Comparison of ENCODE assay signal across 1 cellular context in the genomic region with DNA sequence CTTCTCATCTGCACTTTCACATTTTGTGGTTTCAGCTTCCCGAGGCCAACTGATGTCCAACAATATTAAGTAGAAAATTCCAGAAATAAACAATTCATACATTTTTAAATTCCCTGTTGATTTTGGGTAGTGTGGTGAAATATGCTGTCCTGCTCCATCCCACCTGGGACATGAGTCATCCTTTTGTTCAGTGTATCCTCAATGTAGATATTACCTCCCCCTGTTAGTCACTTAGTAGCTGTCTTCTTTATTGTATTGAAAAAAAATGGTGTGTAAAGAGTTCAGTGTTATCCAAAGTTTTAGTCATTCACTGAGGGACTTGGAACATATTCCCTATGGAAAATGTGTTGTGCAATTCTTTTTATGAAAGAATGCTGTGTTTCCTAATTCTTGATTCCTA.
TF ChIP-seq lines count a peak whose summit lies in the region.

No MANE protein-coding gene starts in this region.

TF ChIP-seq in GM23338, 12 proteins besides CTCF, POLR2A, EP300 and RAD21 (continued from another document):
- TF ChIP-seq, protein P1, sequence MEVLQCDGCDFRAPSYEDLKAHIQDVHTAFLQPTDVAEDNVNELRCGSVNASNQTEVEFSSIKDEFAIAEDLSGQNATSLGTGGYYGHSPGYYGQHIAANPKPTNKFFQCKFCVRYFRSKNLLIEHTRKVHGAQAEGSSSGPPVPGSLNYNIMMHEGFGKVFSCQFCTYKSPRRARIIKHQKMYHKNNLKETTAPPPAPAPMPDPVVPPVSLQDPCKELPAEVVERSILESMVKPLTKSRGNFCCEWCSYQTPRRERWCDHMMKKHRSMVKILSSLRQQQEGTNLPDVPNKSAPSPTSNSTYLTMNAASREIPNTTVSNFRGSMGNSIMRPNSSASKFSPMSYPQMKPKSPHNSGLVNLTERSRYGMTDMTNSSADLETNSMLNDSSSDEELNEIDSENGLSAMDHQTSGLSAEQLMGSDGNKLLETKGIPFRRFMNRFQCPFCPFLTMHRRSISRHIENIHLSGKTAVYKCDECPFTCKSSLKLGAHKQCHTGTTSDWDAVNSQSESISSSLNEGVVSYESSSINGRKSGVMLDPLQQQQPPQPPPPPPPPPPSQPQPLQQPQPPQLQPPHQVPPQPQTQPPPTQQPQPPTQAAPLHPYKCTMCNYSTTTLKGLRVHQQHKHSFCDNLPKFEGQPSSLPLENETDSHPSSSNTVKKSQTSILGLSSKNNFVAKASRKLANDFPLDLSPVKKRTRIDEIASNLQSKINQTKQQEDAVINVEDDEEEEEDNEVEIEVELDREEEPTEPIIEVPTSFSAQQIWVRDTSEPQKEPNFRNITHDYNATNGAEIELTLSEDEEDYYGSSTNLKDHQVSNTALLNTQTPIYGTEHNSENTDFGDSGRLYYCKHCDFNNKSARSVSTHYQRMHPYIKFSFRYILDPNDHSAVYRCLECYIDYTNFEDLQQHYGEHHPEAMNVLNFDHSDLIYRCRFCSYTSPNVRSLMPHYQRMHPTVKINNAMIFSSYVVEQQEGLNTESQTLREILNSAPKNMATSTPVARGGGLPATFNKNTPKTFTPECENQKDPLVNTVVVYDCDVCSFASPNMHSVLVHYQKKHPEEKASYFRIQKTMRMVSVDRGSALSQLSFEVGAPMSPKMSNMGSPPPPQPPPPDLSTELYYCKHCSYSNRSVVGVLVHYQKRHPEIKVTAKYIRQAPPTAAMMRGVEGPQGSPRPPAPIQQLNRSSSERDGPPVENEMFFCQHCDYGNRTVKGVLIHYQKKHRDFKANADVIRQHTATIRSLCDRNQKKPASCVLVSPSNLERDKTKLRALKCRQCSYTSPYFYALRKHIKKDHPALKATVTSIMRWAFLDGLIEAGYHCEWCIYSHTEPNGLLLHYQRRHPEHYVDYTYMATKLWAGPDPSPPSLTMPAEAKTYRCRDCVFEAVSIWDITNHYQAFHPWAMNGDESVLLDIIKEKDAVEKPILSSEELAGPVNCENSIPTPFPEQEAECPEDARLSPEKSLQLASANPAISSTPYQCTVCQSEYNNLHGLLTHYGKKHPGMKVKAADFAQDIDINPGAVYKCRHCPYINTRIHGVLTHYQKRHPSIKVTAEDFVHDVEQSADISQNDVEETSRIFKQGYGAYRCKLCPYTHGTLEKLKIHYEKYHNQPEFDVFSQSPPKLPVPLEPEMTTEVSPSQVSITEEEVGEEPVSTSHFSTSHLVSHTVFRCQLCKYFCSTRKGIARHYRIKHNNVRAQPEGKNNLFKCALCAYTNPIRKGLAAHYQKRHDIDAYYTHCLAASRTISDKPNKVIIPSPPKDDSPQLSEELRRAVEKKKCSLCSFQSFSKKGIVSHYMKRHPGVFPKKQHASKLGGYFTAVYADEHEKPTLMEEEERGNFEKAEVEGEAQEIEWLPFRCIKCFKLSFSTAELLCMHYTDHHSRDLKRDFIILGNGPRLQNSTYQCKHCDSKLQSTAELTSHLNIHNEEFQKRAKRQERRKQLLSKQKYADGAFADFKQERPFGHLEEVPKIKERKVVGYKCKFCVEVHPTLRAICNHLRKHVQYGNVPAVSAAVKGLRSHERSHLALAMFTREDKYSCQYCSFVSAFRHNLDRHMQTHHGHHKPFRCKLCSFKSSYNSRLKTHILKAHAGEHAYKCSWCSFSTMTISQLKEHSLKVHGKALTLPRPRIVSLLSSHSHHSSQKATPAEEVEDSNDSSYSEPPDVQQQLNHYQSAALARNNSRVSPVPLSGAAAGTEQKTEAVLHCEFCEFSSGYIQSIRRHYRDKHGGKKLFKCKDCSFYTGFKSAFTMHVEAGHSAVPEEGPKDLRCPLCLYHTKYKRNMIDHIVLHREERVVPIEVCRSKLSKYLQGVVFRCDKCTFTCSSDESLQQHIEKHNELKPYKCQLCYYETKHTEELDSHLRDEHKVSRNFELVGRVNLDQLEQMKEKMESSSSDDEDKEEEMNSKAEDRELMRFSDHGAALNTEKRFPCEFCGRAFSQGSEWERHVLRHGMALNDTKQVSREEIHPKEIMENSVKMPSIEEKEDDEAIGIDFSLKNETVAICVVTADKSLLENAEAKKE (CRISPR knock-in tag; IDR thresholded peaks at IDR 0.05) = no peak
- no peak for TF ChIP-seq ZNF331 (CRISPR knock-in tag; IDR thresholded peaks at IDR 0.05; ENCODE audit: low read depth)
- TF ChIP-seq NANOG (IDR thresholded peaks at IDR 0.05; ENCODE audit: borderline replicate concordance) = no peak
- no peak for TF ChIP-seq EZH2 (IDR thresholded peaks at IDR 0.05; ENCODE audit: low read depth, unreplicated experiment)
- no peak for TF ChIP-seq ZNF114 (CRISPR knock-in tag; IDR thresholded peaks at IDR 0.05)
- TF ChIP-seq JUNB (IDR thresholded peaks at IDR 0.05; ENCODE audit: unreplicated experiment) = no peak
- TF ChIP-seq REST (IDR thresholded peaks at IDR 0.05; ENCODE audit: unreplicated experiment) = no peak
- no peak for TF ChIP-seq STAT1 (IDR thresholded peaks at IDR 0.05; ENCODE audit: unreplicated experiment)
- no peak for TF ChIP-seq POLR2AphosphoS5 (IDR thresholded peaks at IDR 0.05; ENCODE audit: low read depth)
- no peak for TF ChIP-seq EZH2phosphoT487 (IDR thresholded peaks at IDR 0.05; ENCODE audit: unreplicated experiment)
- TF ChIP-seq CREB1 (CRISPR knock-in tag; IDR thresholded peaks at IDR 0.05; ENCODE audit: low read depth) = no peak
